ENCODE assay signal across 18 cellular contexts in genomic region chr6:149278996-149279395, GRCh38.
"Had no signal": no experiment of that assay in that cellular context is flagged by ENCODE, and none has a peak within 500 bp of the region (broad histone marks: within the 10 kb centered on the region; RNA-seq: fewer than 3 reads in every experiment).

No MANE protein-coding gene starts in this region.

- H3K27me3 Mint-ChIP-seq: activated naive CD8-positive, alpha-beta T cell; naive thymus-derived CD4-positive, alpha-beta T cell had no signal

- DNase-seq: activated CD4-positive, alpha-beta T cell treated with anti-CD3 and anti-CD28 coated beads, Interleukin-2, amount 50 U/mL, for 48 hours; activated effector memory CD4-positive, alpha-beta T cell treated with Interleukin-2 at 50 U/mL for 16 hours; activated T-cell treated with anti-CD3 and anti-CD28 coated beads, Interleukin-2, amount 50 U/mL, for 4 hours; amniotic stem cell; colonic mucosa; glutamatergic neuron; immature natural killer cell; naive thymus-derived CD4-positive, alpha-beta T cell; small intestine; stimulated activated CD4-positive, alpha-beta T cell treated with anti-CD3 and anti-CD28 coated beads, Interleukin-2, amount 100 ng/mL, for 24 hours; T-helper 1 cell; trophoblast cell had no signal

- H3K36me3 Mint-ChIP-seq: activated naive CD8-positive, alpha-beta T cell; immature natural killer cell; stimulated activated effector memory CD8-positive, alpha-beta T cell treated with anti-CD3 and anti-CD28 coated beads, Interleukin-12 subunit alpha, Interleukin-12 subunit beta, amount 100 ng/mL, for 72 hours had no signal

- H3K36me3 ChIP-seq: colonic mucosa, esophagus muscularis mucosa, vagina had no signal

- H3K27ac Mint-ChIP-seq: activated naive CD8-positive, alpha-beta T cell; immature natural killer cell; stimulated activated effector memory CD8-positive, alpha-beta T cell treated with anti-CD3 and anti-CD28 coated beads, Interleukin-12 subunit alpha, Interleukin-12 subunit beta, amount 100 ng/mL, for 72 hours had no signal

- H3K4me1 ChIP-seq: colonic mucosa, esophagus muscularis mucosa, vagina had no signal

- H3K27ac ChIP-seq: colonic mucosa, esophagus muscularis mucosa, hepatocyte, vagina had no signal

- H3K9me3 ChIP-seq: colonic mucosa, esophagus muscularis mucosa, vagina had no signal

- H2AFZ ChIP-seq: hepatocyte had no signal

- H3K4me2 ChIP-seq: hepatocyte had no signal

- H3K4me3 ChIP-seq: colonic mucosa, esophagus muscularis mucosa, hepatocyte, lung, vagina had no signal

- H3K4me3 Mint-ChIP-seq: activated naive CD8-positive, alpha-beta T cell; activated T-cell treated with anti-CD3 and anti-CD28 coated beads, Interleukin-2, amount 50 U/mL, for 4 hours; immature natural killer cell; stimulated activated effector memory CD8-positive, alpha-beta T cell treated with anti-CD3 and anti-CD28 coated beads, Interleukin-12 subunit alpha, Interleukin-12 subunit beta, amount 100 ng/mL, for 72 hours had no signal

- H3K9me3 Mint-ChIP-seq: activated T-cell treated with anti-CD3 and anti-CD28 coated beads, Interleukin-2, amount 50 U/mL, for 4 hours; stimulated activated effector memory CD8-positive, alpha-beta T cell treated with anti-CD3 and anti-CD28 coated beads, Interleukin-12 subunit alpha, Interleukin-12 subunit beta, amount 100 ng/mL, for 72 hours had no signal

- H3K27me3 ChIP-seq: colonic mucosa, esophagus muscularis mucosa, hepatocyte, vagina had no signal

- H3K79me2 ChIP-seq: hepatocyte had no signal
